Comparison of ENCODE assay signal across 8 cellular contexts in the genomic region with DNA sequence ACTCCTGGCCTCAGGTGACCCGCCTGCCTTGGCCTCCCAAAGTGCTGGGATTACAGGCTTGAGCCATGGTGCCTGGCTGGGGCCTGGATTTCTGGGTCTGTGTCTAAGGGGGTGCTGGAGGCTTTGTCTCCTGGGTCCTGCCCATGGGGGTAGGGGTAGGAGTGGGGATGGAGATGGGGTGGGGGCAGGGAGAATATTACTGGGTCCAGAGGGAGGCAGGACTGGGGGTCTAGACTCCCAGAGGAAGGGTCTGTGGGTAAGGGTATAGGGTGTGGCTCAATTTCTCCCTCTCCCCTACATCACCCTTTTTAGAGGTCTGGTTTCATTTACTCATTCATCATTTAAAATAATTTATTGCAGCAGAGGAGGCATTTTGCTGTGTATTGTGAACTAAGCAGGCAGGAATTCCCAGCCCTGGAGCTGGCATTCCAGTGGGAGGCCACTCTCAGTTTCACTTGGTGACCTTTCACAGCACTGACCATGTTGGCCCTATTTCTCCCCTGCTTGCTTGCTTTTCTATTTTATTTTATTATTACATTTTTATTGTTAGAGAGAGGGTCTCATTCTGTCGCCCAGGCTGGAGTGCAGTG. TPM values are rescaled to one million over a fixed set of nuclear protein-coding genes. Genes with fewer than 3 reads are reported as not detected.
DNase-seq lines count a peak whose midpoint lies in the region; ATAC-seq, FAIRE-seq and TF ChIP-seq lines count a peak whose summit lies in the region.

No MANE protein-coding gene starts in this region.

- H3K36me3 Mint-ChIP-seq in astrocyte (ENCODE audit: low read depth, unreplicated experiment), result no peaks in the 10 kb centered on the region

- H3K4me3 ChIP-seq in AG04450 (ENCODE audit: low read depth, low read length) (peak overlapping the region; percentile 74), HL-60 (replicated peaks; ENCODE audit: insufficient read depth, low read length) (peak overlapping the region; percentile 91), astrocyte (ENCODE audit: insufficient read depth, low read depth, low read length) (no peak overlapping the region), lower lobe of right lung (peak overlapping the region; percentile 80)

- H3K79me2 ChIP-seq in astrocyte (ENCODE audit: insufficient read depth, low read length), result peaks cover 4% of the 10 kb centered on the region

- peaks cover 2% of the 10 kb centered on the region for H3K27me3 Mint-ChIP-seq in astrocyte (ENCODE audit: low read depth, unreplicated experiment)

- TF ChIP-seq CTCF in AG04450 (IDR thresholded peaks at IDR 0.05; ENCODE audit: low read depth, low read length) (no peak), HL-60 (IDR thresholded peaks at IDR 0.05; ENCODE audit: insufficient read depth, low read length) (no peak), astrocyte (IDR thresholded peaks at IDR 0.05; ENCODE audit: insufficient read depth, low read depth, low read length) (no peak), lower lobe of right lung (IDR thresholded peaks at IDR 0.05) (no peak)

- H3K9me3 Mint-ChIP-seq in astrocyte (ENCODE audit: unreplicated experiment), result no peaks in the 10 kb centered on the region

- peaks cover 13% of the 10 kb centered on the region for H3K4me1 Mint-ChIP-seq in astrocyte (ENCODE audit: low read depth, unreplicated experiment)

- CTCF ChIA-PET in AG04450 (lab: Charles Lee), result interaction anchor here (1.0 to 1.4 kb wide), 2 partner anchors 30 to 31 kb away, joined by 3 to 4 read pairs; no protein-coding TSS in a partner anchor

- peak overlapping the region; percentile 52 for H3K27ac ChIP-seq in AG04450 (ENCODE audit: low read depth, low read length)
- peak overlapping the region; percentile 94 for H3K27ac ChIP-seq in HL-60 (replicated peaks)
- H3K27ac ChIP-seq in astrocyte (ENCODE audit: low read depth, low read length), result peak overlapping the region; percentile 57
- peak overlapping the region; percentile 86 for H3K27ac ChIP-seq in lower lobe of right lung

- no peak for FAIRE-seq in astrocyte (lab: Jason Lieb, UNC)

- H3K27me3 ChIP-seq in AG04450 (ENCODE audit: control insufficient read depth, insufficient read depth, low read length) (no peaks in the 10 kb centered on the region), HL-60 (ENCODE audit: insufficient read depth, poor library complexity, severe bottlenecking) (no peaks in the 10 kb centered on the region), astrocyte (ENCODE audit: insufficient read depth, low read length) (no peaks in the 10 kb centered on the region), lower lobe of right lung (ENCODE audit: low read depth) (no peaks in the 10 kb centered on the region)

- H3K4me2 ChIP-seq in astrocyte (ENCODE audit: low read length), result peak overlapping the region; percentile 94

- no peaks in the 10 kb centered on the region for H4K20me1 ChIP-seq in astrocyte (ENCODE audit: insufficient read depth, low read length)

- H3K36me3 ChIP-seq in astrocyte (ENCODE audit: insufficient read depth, low read length) (peaks cover 2% of the 10 kb centered on the region), lower lobe of right lung (peaks cover 19% of the 10 kb centered on the region)

- H3K27ac Mint-ChIP-seq in astrocyte (ENCODE audit: unreplicated experiment), result peak overlapping the region; percentile 92

- no peak for ATAC-seq in lower lobe of right lung
- ATAC-seq in HG03139 (IDR thresholded peaks at IDR 0.05; ENCODE audit: unreplicated experiment), result no peak
- ATAC-seq in GM19328 (IDR thresholded peaks at IDR 0.05; ENCODE audit: unreplicated experiment), result no peak
- no peak for ATAC-seq in HG02884 (IDR thresholded peaks at IDR 0.05; ENCODE audit: unreplicated experiment)

- no peak overlapping the region for H2AFZ ChIP-seq in astrocyte (ENCODE audit: low read depth, low read length)

- intact Hi-C loops in lower lobe of right lung (cut with DNase I), result no loop called here

- POLR2A ChIA-PET in AG04450 (lab: Yijun Ruan, JAX), result interaction anchor here (1.3 kb wide), 1 partner anchor 30 kb away, joined by 4 read pairs; no protein-coding TSS in a partner anchor

- H3K9me3 ChIP-seq in AG04450 (ENCODE audit: control insufficient read depth, insufficient read depth, low read length) (no peaks in the 10 kb centered on the region; the same call in 1 of the 2 replicates), astrocyte (ENCODE audit: insufficient read depth, low read depth, low read length) (no peaks in the 10 kb centered on the region), lower lobe of right lung (no peaks in the 10 kb centered on the region)

- DNase-seq in AG04450 (ENCODE audit: low read depth, low spot score), result no peak
- DNase-seq in HL-60 (ENCODE audit: low read depth in 1 of 2, low spot score in 1 of 2), result no peak
- DNase-seq in astrocyte (ENCODE audit: low read depth), result peak; percentile 53
- no peak for DNase-seq in lower lobe of right lung
- no peak for DNase-seq in NCI-H2196 (lab: John Stamatoyannopoulos, UW; ENCODE audit: unreplicated experiment)

- H3K9ac ChIP-seq in astrocyte (ENCODE audit: low read length), result peak overlapping the region; percentile 82

- H3K4me1 ChIP-seq in astrocyte (ENCODE audit: insufficient read depth, low read length), result peaks cover 32% of the 10 kb centered on the region
- peaks cover 49% of the 10 kb centered on the region for H3K4me1 ChIP-seq in lower lobe of right lung

- H3K4me3 Mint-ChIP-seq in astrocyte (ENCODE audit: unreplicated experiment), result peak overlapping the region; percentile 80

RNA-seq across cellular contexts. Expression of gene NFKBID, which starts 0.8 kb away (rescaled TPM):
- polyA plus RNA-seq in AG04450 (2011; rRNA removed), result 1.5 and 2.3 TPM in 2 replicates
- 3.2 and 5.4 TPM in 2 replicates for polyA minus RNA-seq in AG04450 (2011; rRNA and poly(A)+ RNA removed)
- total RNA-seq in astrocyte, result 7.0 and 8.4 TPM in 2 replicates
- 17.2 TPM for total RNA-seq in lower lobe of right lung

RNA-seq across cellular contexts. Expression of gene HCST, which starts 1.2 kb away (rescaled TPM):
- polyA plus RNA-seq in AG04450 (2011; rRNA removed), result 0.31 and 0.42 TPM in 2 replicates
- polyA minus RNA-seq in AG04450 (2011; rRNA and poly(A)+ RNA removed), result 0.69 and 0.78 TPM in 2 replicates
- total RNA-seq in astrocyte (1.8 and 2.1 TPM in 2 replicates), lower lobe of right lung (43.3 TPM)

RNA-seq across cellular contexts. Expression of gene TYROBP, which starts 6.9 kb away (rescaled TPM):
- polyA plus RNA-seq in AG04450 (2011; rRNA removed), result not detected in 2 replicates
- not detected in 2 replicates for polyA minus RNA-seq in AG04450 (2011; rRNA and poly(A)+ RNA removed)
- total RNA-seq in astrocyte (not detected in 2 replicates), lower lobe of right lung (460 TPM)

RNA-seq across cellular contexts. Expression of gene APLP1, which starts 32.8 kb away (rescaled TPM):
- polyA plus RNA-seq in AG04450 (2011; rRNA removed), result 6.8 and 10.9 TPM in 2 replicates
- 3.3 and 4.4 TPM in 2 replicates for polyA minus RNA-seq in AG04450 (2011; rRNA and poly(A)+ RNA removed)
- total RNA-seq in astrocyte (66.0 and 69.4 TPM in 2 replicates), lower lobe of right lung (2.1 TPM)

RNA-seq across cellular contexts. Expression of gene LRFN3, which starts 35.0 kb away (rescaled TPM):
- polyA plus RNA-seq in AG04450 (2011; rRNA removed), result 0.69 and 1.1 TPM in 2 replicates
- 0.46 and 1.1 TPM in 2 replicates for polyA minus RNA-seq in AG04450 (2011; rRNA and poly(A)+ RNA removed)
- total RNA-seq in astrocyte (15.1 and 15.3 TPM in 2 replicates), lower lobe of right lung (14.6 TPM)

Comparison
In these comparisons a context has a peak if more than half of its experiments do, and no peak if none do; other contexts are left out.
1. RNA of gene HCST, which starts 1.2 kb away (total RNA-seq): 43.3 TPM in lower lobe of right lung (single experiment); 1.8 to 2.1 TPM in astrocyte; every median in the first group is over 10 times any median in the second.
2. RNA of gene TYROBP, which starts 6.9 kb away (total RNA-seq): 460 TPM in lower lobe of right lung (single experiment); not detected in astrocyte; every median in the first group is over 100 times any median in the second.
3. Peak in every context shown above with its lines, with median percentiles within 50 percentile points of each other: H3K27ac ChIP-seq.